ENCODE assay signal across 2 cellular contexts in genomic region chr20:20713244-20713765, GRCh38.
TF ChIP-seq lines count a peak whose summit lies in the region.

No MANE protein-coding gene starts in this region.

TF ChIP-seq in H1, 55 proteins besides CTCF, POLR2A, EP300 and RAD21 (continued from another document):
- TF ChIP-seq EZH2 (IDR thresholded peaks at IDR 0.05; ENCODE audit: low read depth, low read length, severe bottlenecking) (no peak), TBP (IDR thresholded peaks at IDR 0.05; ENCODE audit: low read depth, low read length) (0 out of 2 replicates have a peak, but pooled peaks have one; percentile 5)

TF ChIP-seq in neural cell, 6 proteins besides CTCF, POLR2A, EP300 and RAD21 (continued from another document):
- TF ChIP-seq, protein P1, sequence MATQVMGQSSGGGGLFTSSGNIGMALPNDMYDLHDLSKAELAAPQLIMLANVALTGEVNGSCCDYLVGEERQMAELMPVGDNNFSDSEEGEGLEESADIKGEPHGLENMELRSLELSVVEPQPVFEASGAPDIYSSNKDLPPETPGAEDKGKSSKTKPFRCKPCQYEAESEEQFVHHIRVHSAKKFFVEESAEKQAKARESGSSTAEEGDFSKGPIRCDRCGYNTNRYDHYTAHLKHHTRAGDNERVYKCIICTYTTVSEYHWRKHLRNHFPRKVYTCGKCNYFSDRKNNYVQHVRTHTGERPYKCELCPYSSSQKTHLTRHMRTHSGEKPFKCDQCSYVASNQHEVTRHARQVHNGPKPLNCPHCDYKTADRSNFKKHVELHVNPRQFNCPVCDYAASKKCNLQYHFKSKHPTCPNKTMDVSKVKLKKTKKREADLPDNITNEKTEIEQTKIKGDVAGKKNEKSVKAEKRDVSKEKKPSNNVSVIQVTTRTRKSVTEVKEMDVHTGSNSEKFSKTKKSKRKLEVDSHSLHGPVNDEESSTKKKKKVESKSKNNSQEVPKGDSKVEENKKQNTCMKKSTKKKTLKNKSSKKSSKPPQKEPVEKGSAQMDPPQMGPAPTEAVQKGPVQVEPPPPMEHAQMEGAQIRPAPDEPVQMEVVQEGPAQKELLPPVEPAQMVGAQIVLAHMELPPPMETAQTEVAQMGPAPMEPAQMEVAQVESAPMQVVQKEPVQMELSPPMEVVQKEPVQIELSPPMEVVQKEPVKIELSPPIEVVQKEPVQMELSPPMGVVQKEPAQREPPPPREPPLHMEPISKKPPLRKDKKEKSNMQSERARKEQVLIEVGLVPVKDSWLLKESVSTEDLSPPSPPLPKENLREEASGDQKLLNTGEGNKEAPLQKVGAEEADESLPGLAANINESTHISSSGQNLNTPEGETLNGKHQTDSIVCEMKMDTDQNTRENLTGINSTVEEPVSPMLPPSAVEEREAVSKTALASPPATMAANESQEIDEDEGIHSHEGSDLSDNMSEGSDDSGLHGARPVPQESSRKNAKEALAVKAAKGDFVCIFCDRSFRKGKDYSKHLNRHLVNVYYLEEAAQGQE (IDR thresholded peaks at IDR 0.05; ENCODE audit: borderline replicate concordance), result no peak
